1 cellular context compared by ENCODE assay signal in genomic region chr3:4978259-4978965, GRCh38.
TF ChIP-seq lines count a peak whose summit lies in the region.

No MANE protein-coding gene starts in this region.

TF ChIP-seq in IMR-90, 13 proteins besides CTCF, POLR2A, EP300 and RAD21 (continued from another document):
- TF ChIP-seq ELK1 (IDR thresholded peaks at IDR 0.05; ENCODE audit: borderline replicate concordance, low read depth, low read length) (no peak), RFX5 (IDR thresholded peaks at IDR 0.05; ENCODE audit: low read depth, low read length) (0 out of 2 replicates have a peak, but pooled peaks have one; percentile 44), MAFK (IDR thresholded peaks at IDR 0.05; ENCODE audit: low read depth, low read length) (no peak), NFE2L2 (IDR thresholded peaks at IDR 0.05; ENCODE audit: low read depth, low read length) (no peak), MAZ (IDR thresholded peaks at IDR 0.05; ENCODE audit: borderline replicate concordance, low read depth, low read length) (peak; percentile 96), CEBPB (IDR thresholded peaks at IDR 0.05; ENCODE audit: low read depth, low read length) (peak; percentile 95), BHLHE40 (IDR thresholded peaks at IDR 0.05; ENCODE audit: low read depth, low read length) (peak; percentile 86), SMC3 (IDR thresholded peaks at IDR 0.05; ENCODE audit: low read depth, low read length) (no peak), USF2 (IDR thresholded peaks at IDR 0.05; ENCODE audit: low read depth, low read length) (peak; percentile 84)
TF ChIP-seq in IMR-90: peak in this region for 8.
